Comparison of ENCODE assay signal across 11 cellular contexts in the genomic region with DNA sequence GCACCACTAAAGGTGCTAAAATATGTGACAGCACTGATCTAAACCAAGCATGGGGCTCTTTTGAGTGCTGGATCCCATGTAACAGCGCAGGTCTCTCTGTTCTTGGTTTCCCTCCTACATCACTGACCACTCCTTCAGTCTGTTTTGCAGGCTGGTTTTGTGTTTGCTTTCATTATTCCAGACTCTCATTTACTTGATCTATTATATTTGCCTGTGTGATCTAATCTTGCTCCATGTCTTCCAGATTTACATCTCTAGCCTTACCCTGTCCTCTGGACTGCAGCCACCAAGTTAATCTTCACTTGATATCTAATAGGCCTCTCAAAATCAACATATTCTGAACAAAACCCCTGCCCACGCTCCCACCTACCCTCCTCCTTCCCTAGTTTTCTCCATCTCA. TPM values are rescaled to one million over a fixed set of nuclear protein-coding genes. Genes with fewer than 3 reads are reported as not detected.
DNase-seq lines count a peak whose midpoint lies in the region; ATAC-seq and TF ChIP-seq lines count a peak whose summit lies in the region.
"Had no signal": no experiment of that assay in that cellular context is flagged by ENCODE, and none has a peak within 500 bp of the region (broad histone marks: within the 10 kb centered on the region; RNA-seq: fewer than 3 reads in every experiment).

No MANE protein-coding gene starts in this region.

- H3K4me3 Mint-ChIP-seq in CD14-positive monocyte (no peak overlapping the region), memory B cell (no peak overlapping the region)
- H3K4me3 Mint-ChIP-seq in activated CD8-positive, alpha-beta T cell treated with anti-CD3 and anti-CD28 coated beads for 36 hours, result peak overlapping the region; percentile 0

- no peak for TF ChIP-seq CTCF in CD14-positive monocyte (IDR thresholded peaks at IDR 0.05)
- no peak for TF ChIP-seq CTCF in activated CD8-positive, alpha-beta T cell treated with anti-CD3 and anti-CD28 coated beads for 36 hours (IDR thresholded peaks at IDR 0.05)

- ATAC-seq in GM19463 (IDR thresholded peaks at IDR 0.05; ENCODE audit: unreplicated experiment) (peak; percentile 2), memory B cell (ENCODE audit: low read depth) (no peak)
- ATAC-seq in activated CD8-positive, alpha-beta T cell treated with anti-CD3 and anti-CD28 coated beads for 36 hours, result peak; percentile 12

- H3K36me3 Mint-ChIP-seq in CD14-positive monocyte (peaks cover 75 to 91% of the 10 kb centered on the region in 2 donors), memory B cell (peaks cover 33% of the 10 kb centered on the region)
- peaks cover 27% of the 10 kb centered on the region for H3K36me3 Mint-ChIP-seq in activated CD8-positive, alpha-beta T cell treated with anti-CD3 and anti-CD28 coated beads for 36 hours (ENCODE audit: low read depth)

- H3K27me3 Mint-ChIP-seq in CD14-positive monocyte (ENCODE audit: low read depth in 3 of 3), result no peaks in the 10 kb centered on the region
- no peaks in the 10 kb centered on the region for H3K27me3 Mint-ChIP-seq in activated CD8-positive, alpha-beta T cell treated with anti-CD3 and anti-CD28 coated beads for 36 hours
- H3K27me3 Mint-ChIP-seq in memory B cell, result no peaks in the 10 kb centered on the region

- H3K9me3 Mint-ChIP-seq in CD14-positive monocyte (no peaks in the 10 kb centered on the region), memory B cell (no peaks in the 10 kb centered on the region)
- H3K9me3 Mint-ChIP-seq in activated CD8-positive, alpha-beta T cell treated with anti-CD3 and anti-CD28 coated beads for 36 hours, result no peaks in the 10 kb centered on the region

- H3K4me1 Mint-ChIP-seq in CD14-positive monocyte (peaks cover 56% of the 10 kb centered on the region), memory B cell (peaks cover 28% of the 10 kb centered on the region)
- peaks cover 44% of the 10 kb centered on the region for H3K4me1 Mint-ChIP-seq in activated CD8-positive, alpha-beta T cell treated with anti-CD3 and anti-CD28 coated beads for 36 hours (ENCODE audit: low read depth)

- H3K27ac Mint-ChIP-seq in CD14-positive monocyte (peak overlapping the region in 5 of 7 donors; percentile 6 to 65 (median 54)), memory B cell (peak overlapping the region; percentile 89)
- peak overlapping the region; percentile 85 for H3K27ac Mint-ChIP-seq in activated CD8-positive, alpha-beta T cell treated with anti-CD3 and anti-CD28 coated beads for 36 hours

- POLR2A ChIA-PET in activated CD8-positive, alpha-beta T cell treated with anti-CD3 and anti-CD28 coated beads for 36 hours (lab: Charles Lee), result interaction anchor here (0.5 to 1.5 kb wide), 4 partner anchors 8 to 32 kb away, joined by 3 to 4 read pairs (median 3); partner anchors contain the start of gene GLIPR1

- DNase-seq in CD14-positive monocyte (ENCODE audit: low spot score) (no peak), memory B cell (ENCODE audit: low spot score in 2 of 2) (no peak), A172 (ENCODE audit: low spot score) (no peak), globus pallidus (ENCODE audit: low spot score) (no peak), NCI-H187 (lab: John Stamatoyannopoulos, UW) (no peak), NCI-H345 treated with DMSO at 0.1 percent for 48 hours (lab: John Stamatoyannopoulos, UW; ENCODE audit: unreplicated experiment) (no peak)
- DNase-seq in activated CD8-positive, alpha-beta T cell treated with anti-CD3 and anti-CD28 coated beads for 36 hours, result no peak
- DNase-seq: NCI-H1048; NCI-H524 treated with DMSO at 0.1 percent for 48 hours; stimulated activated CD8-positive, alpha-beta memory T cell treated with anti-CD3 and anti-CD28 coated beads, Interleukin-4, amount 100 ng/mL, for 48 hours had no signal

- CTCF ChIA-PET in activated CD8-positive, alpha-beta T cell treated with anti-CD3 and anti-CD28 coated beads for 36 hours (lab: Charles Lee), result interaction anchor here (1.2 to 2.5 kb wide), 3 partner anchors 10 to 98 kb away, joined by 5 to 8 read pairs (median 6); partner anchors contain the start of gene GLIPR1L2

- intact Hi-C loops in CD14-positive monocyte (cut with micrococcal nuclease), result loop anchor here (5.0 to 10.0 kb wide), 3 partner anchors 47 to 546 kb away; partner anchors contain the start of genes CAPS2 (in 2 of the 2), GLIPR1L1 (in 2 of the 2) and PHLDA1 (in 1 of the 2)
- intact Hi-C loops in activated CD8-positive, alpha-beta T cell treated with anti-CD3 and anti-CD28 coated beads for 36 hours (cut with micrococcal nuclease), result loop anchor here (5.0 kb wide), 1 partner anchor 157 kb away; the partner anchor contains the start of genes CAPS2 and GLIPR1L1

RNA-seq across cellular contexts. Expression of gene GLIPR1, which starts 8.6 kb away (rescaled TPM):
- 100 to 1,000 TPM; 687 to 794 TPM for polyA plus RNA-seq in CD14-positive monocyte
- total RNA-seq in activated CD8-positive, alpha-beta T cell treated with anti-CD3 and anti-CD28 coated beads for 36 hours, result 10 to 100 TPM; 15.9 to 18.6 TPM
- 13.3 and 20.2 TPM in 2 replicates for total RNA-seq in A172 (2014; rRNA removed; shearing (Covaris generic))

RNA-seq across cellular contexts. Expression of gene KRR1, which starts 22.2 kb away (rescaled TPM):
- 10 to 100 TPM in 1 of 2 donors, 1 to 10 TPM in 1; 9.0 to 14.4 TPM for polyA plus RNA-seq in CD14-positive monocyte
- total RNA-seq in activated CD8-positive, alpha-beta T cell treated with anti-CD3 and anti-CD28 coated beads for 36 hours, result 100 to 1,000 TPM; 113 to 121 TPM
- 56.5 and 64.7 TPM in 2 replicates for total RNA-seq in A172 (2014; rRNA removed; shearing (Covaris generic))
